Comparison of ENCODE assay signal across 8 cellular contexts in genomic region chr20:1895674-1896496, GRCh38. TPM values are rescaled to one million over a fixed set of nuclear protein-coding genes. Genes with fewer than 3 reads are reported as not detected.
DNase-seq lines count a peak whose midpoint lies in the region; ATAC-seq lines count a peak whose summit lies in the region.

No MANE protein-coding gene starts in this region.

- H3K36me3 ChIP-seq in BLaER1 treated with 17β-estradiol and CSF1 and Interleukin-3, amounts not matched to agents 10 nM and 100 nM, result peaks cover 0 to 47% (median 16%) of the 10 kb centered on the region in 11 experiments; a peak in 13 of 22 replicates
- no peaks in the 10 kb centered on the region for H3K36me3 ChIP-seq in ectodermal cell (ENCODE audit: control insufficient read depth, insufficient read depth, low read length)
- H3K36me3 ChIP-seq in effector memory CD4-positive, alpha-beta T cell (ENCODE audit: control insufficient read depth, insufficient read depth, low read length), result no peaks in the 10 kb centered on the region

- peak overlapping the region; percentile 87 to 100 (median 97) for H3K9ac ChIP-seq in BLaER1 treated with 17β-estradiol and CSF1 and Interleukin-3, amounts not matched to agents 10 nM and 100 nM

- peak overlapping the region; percentile 86 to 99 (median 97) for H3K27ac ChIP-seq in BLaER1 treated with 17β-estradiol and CSF1 and Interleukin-3, amounts not matched to agents 10 nM and 100 nM
- H3K27ac ChIP-seq in ectodermal cell (ENCODE audit: insufficient read depth, low read depth, low read length, poor library complexity, severe bottlenecking), result no peak overlapping the region
- H3K27ac ChIP-seq in effector memory CD4-positive, alpha-beta T cell (ENCODE audit: insufficient read depth, low read length, poor library complexity, severe bottlenecking), result no peak overlapping the region

- H3K4me3 ChIP-seq in BLaER1 treated with 17β-estradiol and CSF1 and Interleukin-3, amounts not matched to agents 10 nM and 100 nM, result peak overlapping the region; percentile 66 to 100 (median 84)
- H3K4me3 ChIP-seq in ectodermal cell (ENCODE audit: insufficient read depth, low read depth, low read length) (peak overlapping the region; percentile 58), mononuclear cell (ENCODE audit: low read length) (peak overlapping the region; percentile 65)
- no peak overlapping the region for H3K4me3 ChIP-seq in effector memory CD4-positive, alpha-beta T cell (ENCODE audit: insufficient read depth, low read depth, low read length, poor library complexity, severe bottlenecking)

- DNase-seq in NCI-H1417 (lab: John Stamatoyannopoulos, UW), result peak in 2 of 3 experiments; percentile 61 to 74
- DNase-seq in DMS53 treated with DMSO at 0.1 percent for 48 hours (lab: John Stamatoyannopoulos, UW; ENCODE audit: unreplicated experiment), result no peak
- no peak for DNase-seq in effector memory CD4-positive, alpha-beta T cell
- DNase-seq in stimulated activated CD4-positive, alpha-beta T cell treated with anti-CD3 and anti-CD28 coated beads, Interleukin-4, amount 100 ng/mL, for 24 hours, result no peak

- H3K9me3 ChIP-seq in BLaER1 treated with 17β-estradiol and CSF1 and Interleukin-3, amounts not matched to agents 10 nM and 100 nM (replicated peaks in 1 of 11), result no peaks in the 10 kb centered on the region
- no peaks in the 10 kb centered on the region for H3K9me3 ChIP-seq in ectodermal cell (ENCODE audit: control insufficient read depth, low read length)
- no peaks in the 10 kb centered on the region for H3K9me3 ChIP-seq in mononuclear cell (ENCODE audit: low read depth, low read length)
- no peaks in the 10 kb centered on the region for H3K9me3 ChIP-seq in effector memory CD4-positive, alpha-beta T cell (ENCODE audit: control insufficient read depth, low read length)

- WGBS in ectodermal cell, 2 experiments, result 5% methylated on average over 24 of the region's 24 CpGs

- peaks cover 32 to 84% (median 74%) of the 10 kb centered on the region in 10 experiments for H3K4me1 ChIP-seq in BLaER1 treated with 17β-estradiol and CSF1 and Interleukin-3, amounts not matched to agents 10 nM and 100 nM
- H3K4me1 ChIP-seq in ectodermal cell (ENCODE audit: control insufficient read depth, insufficient read depth, low read length) (peaks cover 23% of the 10 kb centered on the region), mononuclear cell (ENCODE audit: insufficient read depth, low read length) (peaks cover 64% of the 10 kb centered on the region)
- no peaks in the 10 kb centered on the region for H3K4me1 ChIP-seq in effector memory CD4-positive, alpha-beta T cell (ENCODE audit: control insufficient read depth, insufficient read depth, low read length, poor library complexity, severe bottlenecking)

- H3K4me2 ChIP-seq in BLaER1 treated with 17β-estradiol and CSF1 and Interleukin-3, amounts not matched to agents 10 nM and 100 nM, result peak overlapping the region; percentile 85 to 98 (median 96)

- ATAC-seq in HG03045 (IDR thresholded peaks at IDR 0.05; ENCODE audit: unreplicated experiment), result no peak

- peaks cover 0 to 63% (median 34%) of the 10 kb centered on the region in 11 experiments; a peak in 15 of 22 replicates for H3K27me3 ChIP-seq in BLaER1 treated with 17β-estradiol and CSF1 and Interleukin-3, amounts not matched to agents 10 nM and 100 nM
- H3K27me3 ChIP-seq in ectodermal cell (ENCODE audit: control insufficient read depth, insufficient read depth, low read length, poor library complexity, severe bottlenecking) (peaks cover 34% of the 10 kb centered on the region), mononuclear cell (ENCODE audit: insufficient read depth, low read length) (peaks cover 2% of the 10 kb centered on the region)
- H3K27me3 ChIP-seq in effector memory CD4-positive, alpha-beta T cell (replicated peaks; ENCODE audit: control insufficient read depth, insufficient read depth, low read length, poor library complexity, severe bottlenecking), result peaks cover 23% of the 10 kb centered on the region

- H4K20me1 ChIP-seq in BLaER1 treated with 17β-estradiol and CSF1 and Interleukin-3, amounts not matched to agents 10 nM and 100 nM, result peaks cover 12 to 54% (median 41%) of the 10 kb centered on the region in 11 experiments; a peak in 19 of 22 replicates

RNA-seq across cellular contexts. Expression of gene SIRPA, which starts 0.7 kb away (rescaled TPM):
- polyA plus RNA-seq in ectodermal cell (2013, experiment 1 of 4), result 16.5 TPM
- 16.2 TPM for polyA plus RNA-seq in ectodermal cell (2013, experiment 2 of 4)
- 11.1 TPM for polyA plus RNA-seq in ectodermal cell (2013, experiment 3 of 4)
- polyA plus RNA-seq in ectodermal cell (2013, experiment 4 of 4), result 12.8 TPM
- total RNA-seq in mononuclear cell, result 23.6 TPM

Comparison
In these comparisons a context has a peak if more than half of its experiments do, and no peak if none do; other contexts are left out.
1. H3K27ac ChIP-seq: peak in BLaER1 treated with 17β-estradiol and CSF1 and Interleukin-3, amounts not matched to agents 10 nM and 100 nM (11 of 11); none in ectodermal cell (single experiment) and effector memory CD4-positive, alpha-beta T cell (single experiment).
2. DNase-seq: peak in NCI-H1417 (2 of 3); none in DMS53 treated with DMSO at 0.1 percent for 48 hours (single experiment), effector memory CD4-positive, alpha-beta T cell (0 of 3) and stimulated activated CD4-positive, alpha-beta T cell treated with anti-CD3 and anti-CD28 coated beads, Interleukin-4, amount 100 ng/mL, for 24 hours (single experiment).